In the genomic region with DNA sequence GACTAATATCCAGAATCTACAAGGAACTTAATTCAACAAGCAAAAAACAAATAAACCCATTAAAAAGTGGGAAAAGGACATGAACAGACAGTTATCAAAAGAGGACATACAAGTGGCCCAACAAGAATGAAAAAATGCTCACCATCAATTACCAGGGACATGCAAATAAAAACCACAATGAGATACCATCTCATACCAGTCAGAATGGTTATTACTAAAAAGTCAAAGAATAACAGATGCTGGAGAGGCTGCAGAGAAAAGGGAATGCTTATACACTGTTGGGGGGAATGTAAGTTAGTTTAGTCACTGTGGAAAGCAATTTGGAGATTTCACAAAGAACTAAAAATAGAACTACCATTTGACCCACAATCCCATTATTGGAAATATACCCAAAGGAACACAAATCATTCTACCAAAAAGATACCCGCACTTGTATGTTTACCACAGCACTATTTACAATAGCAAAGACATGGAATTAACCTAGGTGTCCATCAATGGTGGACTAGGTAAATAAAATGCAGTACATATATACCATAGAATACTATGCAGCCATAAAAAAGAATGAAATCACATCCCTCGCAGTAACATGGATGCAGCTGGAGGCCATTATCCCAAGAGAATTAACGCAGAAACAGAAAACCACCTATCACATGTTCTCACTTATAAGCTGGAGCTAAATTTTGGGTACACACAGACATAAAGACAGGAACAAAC, we compare ENCODE assay signal across 22 cellular contexts. TPM values are rescaled to one million over a fixed set of nuclear protein-coding genes. Genes with fewer than 3 reads are reported as not detected.
DNase-seq lines count a peak whose midpoint lies in the region; ATAC-seq, FAIRE-seq and TF ChIP-seq lines count a peak whose summit lies in the region.
"Had no signal": no experiment of that assay in that cellular context is flagged by ENCODE, and none has a peak within 500 bp of the region (broad histone marks: within the 10 kb centered on the region; RNA-seq: fewer than 3 reads in every experiment).

No MANE protein-coding gene starts in this region.

- no peak for TF ChIP-seq RAD21 in SK-N-SH (IDR thresholded peaks at IDR 0.05; ENCODE audit: low read length)

- TF ChIP-seq CTCF in SK-N-SH (IDR thresholded peaks at IDR 0.05) (no peak), left lung (IDR thresholded peaks at IDR 0.05) (no peak)

- H3K9me2 ChIP-seq in SK-N-SH: no peaks in the 10 kb centered on the region

- DNase-seq in SK-N-SH (no peak), NCI-H526 (lab: John Stamatoyannopoulos, UW) (peak; percentile 7 to 48), glomerular visceral epithelial cell (ENCODE audit: extremely low spot score) (no peak), left lung (no peak), NCI-H1930 (lab: John Stamatoyannopoulos, UW) (no peak), T-helper 1 cell (no peak)
- DNase-seq: BE2C, Calu3, DND-41, HCEC 1CT, NCI-H1105 treated with DMSO at 0.1 percent for 48 hours, NCI-H146, NCI-H446, NCI-H524 treated with DMSO at 0.1 percent for 48 hours, SHP77, SW 1271 had no signal

- peaks cover 0 to 11% of the 10 kb centered on the region in 2 experiments for H3K36me3 ChIP-seq in SK-N-SH (replicated peaks in 1 of 2; ENCODE audit: control insufficient read depth in 1 of 2, insufficient read depth in 2 of 2, low read length in 1 of 2)
- H3K36me3 ChIP-seq in left lung: peaks cover 0 to 4% of the 10 kb centered on the region in 2 donors
- H3K36me3 ChIP-seq: BE2C had no signal

- no peak overlapping the region for H3K4me3 ChIP-seq in SK-N-SH (ENCODE audit: low read depth in 2 of 2, low read length in 1 of 2)
- no peak overlapping the region for H3K4me3 ChIP-seq in left lung

- CTCF ChIA-PET in SK-N-SH (lab: Yijun Ruan, JAX): no interaction called here

- peaks cover 33% of the 10 kb centered on the region for H3K79me2 ChIP-seq in SK-N-SH (ENCODE audit: insufficient read depth)

- TF ChIP-seq EP300 in SK-N-SH (IDR thresholded peaks at IDR 0.05; ENCODE audit: borderline replicate concordance in 1 of 2, low read depth in 1 of 2, low read length in 1 of 2): peak in 1 of 2 experiments; percentile 23; a peak in 1 of 4 replicates

- intact Hi-C loops in left lung (cut with DNase I): no loop called here

- FAIRE-seq in colon (lab: Jason Lieb, UNC): peak; percentile 66

- H3K27ac ChIP-seq in SK-N-SH (ENCODE audit: low read depth in 2 of 2, low read length in 1 of 2) (peak overlapping the region in 1 of 2 experiments; percentile 60; a peak in 1 of 4 replicates), left lung (no peak overlapping the region)
- H3K27ac ChIP-seq: 22Rv1, HL-60, RWPE1 had no signal

- no peak overlapping the region for H3K4me2 ChIP-seq in SK-N-SH

- H3K9ac ChIP-seq in SK-N-SH: no peak overlapping the region

- no peak overlapping the region for H2AFZ ChIP-seq in SK-N-SH (ENCODE audit: low read depth)

- peaks cover 0 to 3% of the 10 kb centered on the region in 2 experiments; a peak in 1 of 4 replicates for H3K4me1 ChIP-seq in SK-N-SH (ENCODE audit: control insufficient read depth in 1 of 2, insufficient read depth in 2 of 2, low read depth in 1 of 2, low read length in 1 of 2)
- peaks cover 0 to 5% of the 10 kb centered on the region in 2 donors for H3K4me1 ChIP-seq in left lung
- H3K4me1 ChIP-seq: BE2C had no signal

- H3K9me3 ChIP-seq in SK-N-SH (no peaks in the 10 kb centered on the region; the same call in 1 of the 2 replicates), left lung (no peaks in the 10 kb centered on the region)
- H3K9me3 ChIP-seq: BE2C had no signal

- no peak for ATAC-seq in SK-N-SH treated with all-trans-retinoic acid at 6 μM for 48 hours
- ATAC-seq in left lung: no peak
- ATAC-seq: Panc1 had no signal

- WGBS in SK-N-SH (ENCODE audit: low lambda C conversion rate): 98% methylated on average over 3 of the region's 3 CpGs

- no peaks in the 10 kb centered on the region for H3F3A ChIP-seq in SK-N-SH (replicated peaks; ENCODE audit: insufficient read depth)

- H3K27me3 ChIP-seq in SK-N-SH (ENCODE audit: insufficient read depth): no peaks in the 10 kb centered on the region
- H3K27me3 ChIP-seq in left lung: no peaks in the 10 kb centered on the region
- H3K27me3 ChIP-seq: BE2C had no signal

- no peaks in the 10 kb centered on the region for H4K20me1 ChIP-seq in SK-N-SH (ENCODE audit: insufficient read depth)

- POLR2A ChIA-PET in SK-N-SH (lab: Yijun Ruan, JAX): no interaction called here

TF ChIP-seq in SK-N-SH, 30 proteins besides CTCF, POLR2A, EP300 and RAD21 (continues in another document):
- peak; percentile 83 for TF ChIP-seq TCF12 (IDR thresholded peaks at IDR 0.05)
- TF ChIP-seq, protein P1, sequence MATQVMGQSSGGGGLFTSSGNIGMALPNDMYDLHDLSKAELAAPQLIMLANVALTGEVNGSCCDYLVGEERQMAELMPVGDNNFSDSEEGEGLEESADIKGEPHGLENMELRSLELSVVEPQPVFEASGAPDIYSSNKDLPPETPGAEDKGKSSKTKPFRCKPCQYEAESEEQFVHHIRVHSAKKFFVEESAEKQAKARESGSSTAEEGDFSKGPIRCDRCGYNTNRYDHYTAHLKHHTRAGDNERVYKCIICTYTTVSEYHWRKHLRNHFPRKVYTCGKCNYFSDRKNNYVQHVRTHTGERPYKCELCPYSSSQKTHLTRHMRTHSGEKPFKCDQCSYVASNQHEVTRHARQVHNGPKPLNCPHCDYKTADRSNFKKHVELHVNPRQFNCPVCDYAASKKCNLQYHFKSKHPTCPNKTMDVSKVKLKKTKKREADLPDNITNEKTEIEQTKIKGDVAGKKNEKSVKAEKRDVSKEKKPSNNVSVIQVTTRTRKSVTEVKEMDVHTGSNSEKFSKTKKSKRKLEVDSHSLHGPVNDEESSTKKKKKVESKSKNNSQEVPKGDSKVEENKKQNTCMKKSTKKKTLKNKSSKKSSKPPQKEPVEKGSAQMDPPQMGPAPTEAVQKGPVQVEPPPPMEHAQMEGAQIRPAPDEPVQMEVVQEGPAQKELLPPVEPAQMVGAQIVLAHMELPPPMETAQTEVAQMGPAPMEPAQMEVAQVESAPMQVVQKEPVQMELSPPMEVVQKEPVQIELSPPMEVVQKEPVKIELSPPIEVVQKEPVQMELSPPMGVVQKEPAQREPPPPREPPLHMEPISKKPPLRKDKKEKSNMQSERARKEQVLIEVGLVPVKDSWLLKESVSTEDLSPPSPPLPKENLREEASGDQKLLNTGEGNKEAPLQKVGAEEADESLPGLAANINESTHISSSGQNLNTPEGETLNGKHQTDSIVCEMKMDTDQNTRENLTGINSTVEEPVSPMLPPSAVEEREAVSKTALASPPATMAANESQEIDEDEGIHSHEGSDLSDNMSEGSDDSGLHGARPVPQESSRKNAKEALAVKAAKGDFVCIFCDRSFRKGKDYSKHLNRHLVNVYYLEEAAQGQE (IDR thresholded peaks at IDR 0.05; ENCODE audit: low read depth, low read length): no peak
- TF ChIP-seq, protein P2, sequence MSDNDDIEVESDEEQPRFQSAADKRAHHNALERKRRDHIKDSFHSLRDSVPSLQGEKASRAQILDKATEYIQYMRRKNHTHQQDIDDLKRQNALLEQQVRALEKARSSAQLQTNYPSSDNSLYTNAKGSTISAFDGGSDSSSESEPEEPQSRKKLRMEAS (IDR thresholded peaks at IDR 0.05; ENCODE audit: low read depth): no peak
- TF ChIP-seq SIN3A (IDR thresholded peaks at IDR 0.05; ENCODE audit: borderline replicate concordance, low read depth, low read length): no peak

TF ChIP-seq in SK-N-SH treated with all-trans-retinoic acid at 6 μM for 48 hours, 23 proteins besides CTCF, POLR2A, EP300 and RAD21:
- TF ChIP-seq ARNTL (CRISPR knock-in tag; IDR thresholded peaks at IDR 0.05; ENCODE audit: borderline replicate concordance, low read depth) (no peak), ZNF8 (CRISPR knock-in tag; IDR thresholded peaks at IDR 0.05) (no peak), OSR1 (CRISPR knock-in tag; IDR thresholded peaks at IDR 0.05) (no peak), ZFP30 (CRISPR knock-in tag; IDR thresholded peaks at IDR 0.05) (no peak), ISL1 (CRISPR knock-in tag; IDR thresholded peaks at IDR 0.05) (no peak), ZC3H10 (CRISPR knock-in tag; IDR thresholded peaks at IDR 0.05) (no peak), RARB (CRISPR knock-in tag; IDR thresholded peaks at IDR 0.05) (no peak)
- TF ChIP-seq, protein P3, sequence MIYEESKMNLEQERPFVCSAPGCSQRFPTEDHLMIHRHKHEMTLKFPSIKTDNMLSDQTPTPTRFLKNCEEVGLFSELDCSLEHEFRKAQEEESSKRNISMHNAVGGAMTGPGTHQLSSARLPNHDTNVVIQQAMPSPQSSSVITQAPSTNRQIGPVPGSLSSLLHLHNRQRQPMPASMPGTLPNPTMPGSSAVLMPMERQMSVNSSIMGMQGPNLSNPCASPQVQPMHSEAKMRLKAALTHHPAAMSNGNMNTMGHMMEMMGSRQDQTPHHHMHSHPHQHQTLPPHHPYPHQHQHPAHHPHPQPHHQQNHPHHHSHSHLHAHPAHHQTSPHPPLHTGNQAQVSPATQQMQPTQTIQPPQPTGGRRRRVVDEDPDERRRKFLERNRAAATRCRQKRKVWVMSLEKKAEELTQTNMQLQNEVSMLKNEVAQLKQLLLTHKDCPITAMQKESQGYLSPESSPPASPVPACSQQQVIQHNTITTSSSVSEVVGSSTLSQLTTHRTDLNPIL (CRISPR knock-in tag; IDR thresholded peaks at IDR 0.05; ENCODE audit: low read depth): no peak
- TF ChIP-seq, protein P4, sequence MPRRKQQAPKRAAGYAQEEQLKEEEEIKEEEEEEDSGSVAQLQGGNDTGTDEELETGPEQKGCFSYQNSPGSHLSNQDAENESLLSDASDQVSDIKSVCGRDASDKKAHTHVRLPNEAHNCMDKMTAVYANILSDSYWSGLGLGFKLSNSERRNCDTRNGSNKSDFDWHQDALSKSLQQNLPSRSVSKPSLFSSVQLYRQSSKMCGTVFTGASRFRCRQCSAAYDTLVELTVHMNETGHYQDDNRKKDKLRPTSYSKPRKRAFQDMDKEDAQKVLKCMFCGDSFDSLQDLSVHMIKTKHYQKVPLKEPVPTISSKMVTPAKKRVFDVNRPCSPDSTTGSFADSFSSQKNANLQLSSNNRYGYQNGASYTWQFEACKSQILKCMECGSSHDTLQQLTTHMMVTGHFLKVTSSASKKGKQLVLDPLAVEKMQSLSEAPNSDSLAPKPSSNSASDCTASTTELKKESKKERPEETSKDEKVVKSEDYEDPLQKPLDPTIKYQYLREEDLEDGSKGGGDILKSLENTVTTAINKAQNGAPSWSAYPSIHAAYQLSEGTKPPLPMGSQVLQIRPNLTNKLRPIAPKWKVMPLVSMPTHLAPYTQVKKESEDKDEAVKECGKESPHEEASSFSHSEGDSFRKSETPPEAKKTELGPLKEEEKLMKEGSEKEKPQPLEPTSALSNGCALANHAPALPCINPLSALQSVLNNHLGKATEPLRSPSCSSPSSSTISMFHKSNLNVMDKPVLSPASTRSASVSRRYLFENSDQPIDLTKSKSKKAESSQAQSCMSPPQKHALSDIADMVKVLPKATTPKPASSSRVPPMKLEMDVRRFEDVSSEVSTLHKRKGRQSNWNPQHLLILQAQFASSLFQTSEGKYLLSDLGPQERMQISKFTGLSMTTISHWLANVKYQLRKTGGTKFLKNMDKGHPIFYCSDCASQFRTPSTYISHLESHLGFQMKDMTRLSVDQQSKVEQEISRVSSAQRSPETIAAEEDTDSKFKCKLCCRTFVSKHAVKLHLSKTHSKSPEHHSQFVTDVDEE (CRISPR knock-in tag; IDR thresholded peaks at IDR 0.05): no peak

RNA-seq across cellular contexts. Expression of a gene that starts 48.4 kb away (rescaled TPM):
- polyA plus RNA-seq in SK-N-SH (2012; rRNA removed): 3.3 and 4.0 TPM in 2 replicates
- polyA plus RNA-seq in SK-N-SH (2012; cell fraction: cytosol; rRNA removed): 5.5 and 7.1 TPM in 2 replicates
- polyA plus RNA-seq in SK-N-SH (2012; cell fraction: nucleus; rRNA removed): 2.9 and 5.2 TPM in 2 replicates
- total RNA-seq in left lung: 10 to 100 TPM; 12.1 to 15.2 TPM

Comparison
In these comparisons a context has a peak if more than half of its experiments do, and no peak if none do; other contexts are left out.
1. DNase-seq: peak in NCI-H526 (2 of 2); none in SK-N-SH (single experiment), glomerular visceral epithelial cell (single experiment), left lung (0 of 2), NCI-H1930 (0 of 2) and T-helper 1 cell (0 of 5).